Comparison of ENCODE assay signal across 8 cellular contexts in genomic region chr2:219543596-219544358, GRCh38.
DNase-seq lines count a peak whose midpoint lies in the region; ATAC-seq and TF ChIP-seq lines count a peak whose summit lies in the region.

Gene CHPF (minus strand): TSS chr2:219543809. CDS start chr2:219543538, 271 bp downstream.
Gene TMEM198 (plus strand): TSS chr2:219544028. CDS start chr2:219544728, 700 bp downstream.

- ATAC-seq in GM19043 (IDR thresholded peaks at IDR 0.05; ENCODE audit: low read depth, unreplicated experiment) (peak; percentile 76), HG03354 (IDR thresholded peaks at IDR 0.05; ENCODE audit: poor library complexity, severe bottlenecking, unreplicated experiment) (peak; percentile 77)

- TF ChIP-seq CTCF in AG10803 (conservative IDR thresholded peaks at IDR 0.05; ENCODE audit: low read length): no peak

- DNase-seq in AG10803 (ENCODE audit: low read depth) (peak; percentile 98), NCI-H446 treated with DMSO at 0.1 percent for 48 hours (lab: John Stamatoyannopoulos, UW) (peak; percentile 96), cerebellar nuclear complex (lab: John Stamatoyannopoulos, UW) (peak; percentile 69 to 90), islet precursor cell (peak; percentile 100)
- DNase-seq in activated CD4-positive, CD25-positive, alpha-beta regulatory T cell treated with anti-CD3 and anti-CD28 coated beads, Interleukin-2, amount 50 U/mL, for 72 hours: peak; percentile 93
- DNase-seq in stimulated activated CD4-positive, alpha-beta T cell treated with anti-CD3 and anti-CD28 coated beads, Interleukin-12 subunit alpha, Interleukin-12 subunit beta, amount 100 ng/mL, for 4 hours: peak; percentile 92

- H3K4me3 ChIP-seq in AG10803 (ENCODE audit: low read length): peak within 1 kb of the TSS; percentile 71

Comparison
In these comparisons a context has a peak if more than half of its experiments do, and no peak if none do; other contexts are left out.
1. Peak in every context shown above with its lines: DNase-seq, ATAC-seq and H3K4me3 ChIP-seq.